In the genomic region with DNA sequence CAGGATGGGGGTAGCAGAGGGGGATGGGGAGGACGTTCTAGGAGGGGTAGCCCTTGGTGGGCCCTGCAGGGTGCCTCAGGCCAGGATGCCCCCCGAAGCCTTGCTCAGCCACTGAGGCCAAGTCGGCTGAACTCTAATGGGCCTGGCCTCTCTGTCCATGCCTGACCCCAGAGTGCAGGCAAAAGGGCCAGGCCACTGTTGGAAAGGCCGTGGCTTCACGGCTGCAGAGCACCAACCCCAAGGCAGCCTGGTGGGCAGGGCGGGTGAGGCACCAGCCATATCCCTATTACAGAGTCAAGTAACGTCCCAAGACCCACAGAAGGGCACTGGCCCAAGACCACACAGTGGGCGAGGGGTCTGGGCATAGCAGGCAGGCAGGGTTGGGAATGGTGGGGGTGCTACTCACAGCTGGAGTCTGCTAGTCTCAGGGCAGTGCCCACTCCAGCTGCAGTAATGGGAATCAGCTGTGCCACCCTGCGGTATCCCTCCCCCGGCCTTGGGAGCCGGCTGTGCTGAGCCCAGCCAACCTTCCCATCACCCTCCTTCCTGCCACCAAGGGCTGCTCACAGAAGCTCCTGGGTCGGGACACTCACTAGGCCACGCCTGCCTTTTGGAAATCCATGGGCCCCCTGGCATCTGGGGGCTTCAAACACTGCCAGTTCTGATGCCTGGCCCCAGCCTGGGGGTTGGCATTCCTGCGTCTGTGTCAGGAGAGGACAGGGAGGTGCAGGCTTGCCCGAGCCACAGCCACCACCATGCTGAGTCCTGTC, we compare ENCODE assay signal across 1 cellular context.
TF ChIP-seq lines count a peak whose summit lies in the region.

No MANE protein-coding gene starts in this region.

TF ChIP-seq in HepG2, 621 proteins besides CTCF, POLR2A, EP300 and RAD21:
- no peak for TF ChIP-seq NFYB (CRISPR knock-in tag; IDR thresholded peaks at IDR 0.05)
- peak; percentile 43; the same call in 1 of the 2 replicates for TF ChIP-seq ZNF331 (CRISPR knock-in tag; IDR thresholded peaks at IDR 0.05)
